In the genomic region with DNA sequence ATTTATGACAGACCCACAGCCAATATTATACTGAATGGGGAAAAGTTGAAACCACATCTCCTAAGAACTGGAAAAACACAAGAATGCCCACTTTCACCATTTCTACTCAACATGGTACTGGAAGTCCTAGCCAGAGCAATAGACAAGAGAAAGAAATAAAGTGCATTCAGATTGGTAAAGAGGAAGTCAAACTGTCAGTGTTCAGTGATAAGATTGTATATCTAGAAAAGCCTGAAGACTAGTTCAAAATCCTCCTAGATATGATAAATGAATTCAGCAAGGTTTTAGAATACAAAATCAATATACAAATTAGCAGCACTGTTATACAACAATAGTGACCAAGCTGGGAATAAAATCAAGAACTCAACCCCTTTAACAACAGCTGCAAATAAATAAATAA, we compare ENCODE assay signal across 24 cellular contexts.
"Had no signal": no experiment of that assay in that cellular context is flagged by ENCODE, and none has a peak within 500 bp of the region (broad histone marks: within the 10 kb centered on the region; RNA-seq: fewer than 3 reads in every experiment).

No MANE protein-coding gene starts in this region.

- DNase-seq: dermis blood vessel endothelial cell; dorsolateral prefrontal cortex; effector CD4-positive, alpha-beta T cell; effector memory CD4-positive, alpha-beta T cell; foreskin keratinocyte; heart left ventricle; hypothalamus; immature natural killer cell; islet precursor cell; kidney; kidney glomerular epithelial cell; left lung; left ventricle myocardium superior; lower lobe of right lung; mesenchymal stem cell; mucosa of descending colon; naive B cell; naive thymus-derived CD8-positive, alpha-beta T cell had no signal

- H3K79me2 ChIP-seq: hepatocyte had no signal

- H3K9me3 ChIP-seq: esophagus muscularis mucosa, gastroesophageal sphincter, heart left ventricle, left lung, lower lobe of right lung, mucosa of descending colon had no signal

- H3K36me3 ChIP-seq: esophagus muscularis mucosa, gastroesophageal sphincter, heart left ventricle, left lung, lower lobe of right lung had no signal

- H3K27ac ChIP-seq: coronary artery, dorsolateral prefrontal cortex, esophagus muscularis mucosa, foreskin keratinocyte, gastroesophageal sphincter, heart left ventricle, hepatocyte, left lung, lower lobe of right lung had no signal

- FAIRE-seq: endothelial cell of umbilical vein, frontal cortex, kidney had no signal

- H3K4me3 ChIP-seq: coronary artery, dorsolateral prefrontal cortex, esophagus muscularis mucosa, gastroesophageal sphincter, heart left ventricle, hepatocyte, left lung, lower lobe of right lung, mucosa of descending colon had no signal

- H3K4me1 ChIP-seq: esophagus muscularis mucosa, foreskin keratinocyte, gastroesophageal sphincter, heart left ventricle, left lung, lower lobe of right lung had no signal

- H3K4me2 ChIP-seq: hepatocyte had no signal

- ATAC-seq: foreskin keratinocyte; gastroesophageal sphincter; heart left ventricle; left lung; left ventricle myocardium superior; lower lobe of right lung; mucosa of descending colon; naive thymus-derived CD8-positive, alpha-beta T cell had no signal

- H2AFZ ChIP-seq: hepatocyte had no signal

- H3K27me3 ChIP-seq: dorsolateral prefrontal cortex, esophagus muscularis mucosa, foreskin keratinocyte, hepatocyte, left lung had no signal
